24 cellular contexts compared by ENCODE assay signal in genomic region chr11:43558556-43559127, GRCh38.
A peak's percentile ranks its signal among the peaks of the same experiment; 100 is the strongest.
DNase-seq lines count a peak whose midpoint lies in the region; ATAC-seq, FAIRE-seq and TF ChIP-seq lines count a peak whose summit lies in the region.
"Had no signal": no experiment of that assay in that cellular context is flagged by ENCODE, and none has a peak within 500 bp of the region (broad histone marks: within the 10 kb centered on the region; RNA-seq: fewer than 3 reads in every experiment).

No MANE protein-coding gene starts in this region.

- H3K9me3 Mint-ChIP-seq in glutamatergic neuron (ENCODE audit: unreplicated experiment): no peaks in the 10 kb centered on the region
- H3K9me3 Mint-ChIP-seq: activated CD4-positive, alpha-beta memory T cell treated with anti-CD3 and anti-CD28 coated beads for 36 hours; activated naive CD4-positive, alpha-beta T cell treated with anti-CD3 and anti-CD28 coated beads, Interleukin-2, amount 10 ng/mL, durations not matched to agents 7 days and 5 days; CD4-positive, alpha-beta memory T cell; T-helper 1 cell treated with Interleukin-12 subunit alpha and Interleukin-12 subunit beta and Interleukin-4 antibody, amounts not matched to agents 30 μg/mL and 1 μg/mL, for 36 hours had no signal

- no peak for TF ChIP-seq CTCF in glutamatergic neuron (IDR thresholded peaks at IDR 0.05; ENCODE audit: partially characterized antibody, unreplicated experiment)

- peaks cover 54% of the 10 kb centered on the region for H3K4me1 ChIP-seq in neuron (ENCODE audit: insufficient read depth, low read length)
- H3K4me1 ChIP-seq: Peyer's patch, SJSA1 had no signal

- H3K36me3 ChIP-seq in H7 (replicated peaks; ENCODE audit: control insufficient read depth, insufficient read depth, low read length): no peaks in the 10 kb centered on the region
- no peaks in the 10 kb centered on the region for H3K36me3 ChIP-seq in neuron (ENCODE audit: insufficient read depth, low read length)
- H3K36me3 ChIP-seq: ascending aorta, esophagus squamous epithelium, left ventricle myocardium inferior, Peyer's patch, SJSA1, thyroid gland had no signal

- H3K27me3 Mint-ChIP-seq in glutamatergic neuron (ENCODE audit: unreplicated experiment): peaks cover 7% of the 10 kb centered on the region

- no peak overlapping the region for H3K27ac Mint-ChIP-seq in glutamatergic neuron (ENCODE audit: unreplicated experiment)
- H3K27ac Mint-ChIP-seq: activated CD4-positive, alpha-beta memory T cell treated with anti-CD3 and anti-CD28 coated beads for 36 hours; activated naive CD4-positive, alpha-beta T cell treated with anti-CD3 and anti-CD28 coated beads, Interleukin-2, amount 10 ng/mL, durations not matched to agents 7 days and 5 days; CD4-positive, alpha-beta memory T cell; IgD-negative memory B cell; T-helper 1 cell treated with Interleukin-12 subunit alpha and Interleukin-12 subunit beta and Interleukin-4 antibody, amounts not matched to agents 30 μg/mL and 1 μg/mL, for 36 hours had no signal

- 0 out of 2 replicates have a peak overlapping the region, but pooled peaks have one; percentile 27 for H3K4me3 ChIP-seq in H7 (ENCODE audit: insufficient read depth, low read depth, low read length)
- peak overlapping the region; percentile 38 for H3K4me3 ChIP-seq in neuron (ENCODE audit: low read length)
- H3K4me3 ChIP-seq: ascending aorta, esophagus squamous epithelium, left ventricle myocardium inferior, Peyer's patch, SJSA1, thyroid gland had no signal

- H3K4me3 Mint-ChIP-seq in glutamatergic neuron (ENCODE audit: unreplicated experiment): peak overlapping the region; percentile 61
- H3K4me3 Mint-ChIP-seq: activated CD4-positive, alpha-beta memory T cell treated with anti-CD3 and anti-CD28 coated beads for 36 hours; activated naive CD4-positive, alpha-beta T cell treated with anti-CD3 and anti-CD28 coated beads, Interleukin-2, amount 10 ng/mL, durations not matched to agents 7 days and 5 days; CD4-positive, alpha-beta memory T cell; IgD-negative memory B cell; T-helper 1 cell treated with Interleukin-12 subunit alpha and Interleukin-12 subunit beta and Interleukin-4 antibody, amounts not matched to agents 30 μg/mL and 1 μg/mL, for 36 hours had no signal

- peaks cover 32% of the 10 kb centered on the region for H3K27me3 ChIP-seq in H7 (ENCODE audit: control insufficient read depth, insufficient read depth, low read length)
- no peaks in the 10 kb centered on the region for H3K27me3 ChIP-seq in neuron (ENCODE audit: insufficient read depth, low read length)
- H3K27me3 ChIP-seq: thyroid gland had no signal

- H2AFZ ChIP-seq in neuron (ENCODE audit: low read depth, low read length): no peak overlapping the region

- ATAC-seq in HG03280 (IDR thresholded peaks at IDR 0.05; ENCODE audit: unreplicated experiment) (no peak), HG03378 (IDR thresholded peaks at IDR 0.05; ENCODE audit: unreplicated experiment) (no peak)

- H3K4me1 Mint-ChIP-seq in glutamatergic neuron (ENCODE audit: low read depth, unreplicated experiment): peaks cover 35% of the 10 kb centered on the region
- H3K4me1 Mint-ChIP-seq: activated naive CD4-positive, alpha-beta T cell treated with anti-CD3 and anti-CD28 coated beads, Interleukin-2, amount 10 ng/mL, durations not matched to agents 7 days and 5 days had no signal

- H3K36me3 Mint-ChIP-seq in glutamatergic neuron (ENCODE audit: unreplicated experiment): no peaks in the 10 kb centered on the region
- H3K36me3 Mint-ChIP-seq: activated CD4-positive, alpha-beta memory T cell treated with anti-CD3 and anti-CD28 coated beads for 36 hours; activated naive CD4-positive, alpha-beta T cell treated with anti-CD3 and anti-CD28 coated beads, Interleukin-2, amount 10 ng/mL, durations not matched to agents 7 days and 5 days; CD4-positive, alpha-beta memory T cell; IgD-negative memory B cell had no signal

- DNase-seq in H7 (no peak), glutamatergic neuron (no peak), GM19239 (ENCODE audit: insufficient read length, low spot score) (no peak)
- DNase-seq: activated CD4-positive, alpha-beta memory T cell treated with anti-CD3 and anti-CD28 coated beads for 36 hours; activated naive CD4-positive, alpha-beta T cell treated with anti-CD3 and anti-CD28 coated beads, Interleukin-2, amount 10 ng/mL, durations not matched to agents 7 days and 5 days; CD4-positive, alpha-beta memory T cell; DMS153; effector CD8-positive, alpha-beta T cell; esophagus squamous epithelium; left ventricle myocardium inferior; MM.1S; NCI-H187 treated with DMSO at 0.1 percent for 48 hours; Peyer's patch; stimulated activated CD4-positive, alpha-beta T cell treated with anti-CD3 and anti-CD28 coated beads, Interleukin-2, amount 100 ng/mL, for 24 hours; stimulated activated naive CD4-positive, alpha-beta T cell; thyroid gland had no signal

- H3K9me3 ChIP-seq in neuron (ENCODE audit: low read length): no peaks in the 10 kb centered on the region
- H3K9me3 ChIP-seq: ascending aorta, esophagus squamous epithelium, left ventricle myocardium inferior, Peyer's patch, SJSA1, thyroid gland had no signal

- no peak for FAIRE-seq in GM19239 (lab: Jason Lieb, UNC)

TF ChIP-seq in PFSK-1, 5 proteins besides CTCF, POLR2A, EP300 and RAD21:
- TF ChIP-seq POLR2AphosphoS5 (IDR thresholded peaks at IDR 0.05; ENCODE audit: low read depth, low read length) (no peak), SIN3A (IDR thresholded peaks at IDR 0.05; ENCODE audit: borderline replicate concordance, insufficient read depth, low read length) (peak; percentile 5; the same call in 1 of the 2 replicates), FOXP2 (optimal IDR thresholded peaks at IDR 0.05; ENCODE audit: borderline replicate concordance, extremely low read depth, extremely low read length, insufficient read depth) (no peak)
